Comparison of ENCODE assay signal across 10 cellular contexts in genomic region chr2:52934354-52934898, GRCh38.
DNase-seq lines count a peak whose midpoint lies in the region; ATAC-seq and TF ChIP-seq lines count a peak whose summit lies in the region.
"Had no signal": no experiment of that assay in that cellular context is flagged by ENCODE, and none has a peak within 500 bp of the region (broad histone marks: within the 10 kb centered on the region; RNA-seq: fewer than 3 reads in every experiment).

No MANE protein-coding gene starts in this region.

- intact Hi-C loops in left lung (cut with DNase I): no loop called here

- peaks cover 8% of the 10 kb centered on the region; the same call in 1 of the 2 replicates for H3K9me3 Mint-ChIP-seq in HFFc6
- H3K9me3 Mint-ChIP-seq in activated T-cell treated with anti-CD3 and anti-CD28 coated beads, Interleukin-2, amount 50 U/mL, for 24 hours: peaks cover 11% of the 10 kb centered on the region

- no peaks in the 10 kb centered on the region for H3K36me3 ChIP-seq in left lung

- H3K4me1 Mint-ChIP-seq in HFFc6 (ENCODE audit: low read depth): peaks cover 24% of the 10 kb centered on the region
- H3K4me1 Mint-ChIP-seq in activated T-cell treated with anti-CD3 and anti-CD28 coated beads, Interleukin-2, amount 50 U/mL, for 24 hours (ENCODE audit: low read depth): peaks cover 3% of the 10 kb centered on the region

- H3K4me3 Mint-ChIP-seq in HFFc6: no peak overlapping the region; the same call in 1 of the 2 replicates
- no peak overlapping the region for H3K4me3 Mint-ChIP-seq in activated T-cell treated with anti-CD3 and anti-CD28 coated beads, Interleukin-2, amount 50 U/mL, for 24 hours

- H3K27ac Mint-ChIP-seq in HFFc6: peak overlapping the region; percentile 24; the same call in 1 of the 2 replicates
- no peak overlapping the region for H3K27ac Mint-ChIP-seq in activated T-cell treated with anti-CD3 and anti-CD28 coated beads, Interleukin-2, amount 50 U/mL, for 24 hours

- H3K27ac ChIP-seq in left lung: no peak overlapping the region

- peak; percentile 4 for DNase-seq in GM13977 (ENCODE audit: low spot score)
- peak; percentile 20 for DNase-seq in HFFc6
- peak; percentile 1 for DNase-seq in MV-4-11 (lab: John Stamatoyannopoulos, UW)
- peak; percentile 73 for DNase-seq in iris pigment epithelial cell (ENCODE audit: low read depth)
- DNase-seq in DMS 273 treated with DMSO at 0.1 percent for 48 hours (lab: John Stamatoyannopoulos, UW): no peak
- DNase-seq in activated T-cell treated with anti-CD3 and anti-CD28 coated beads, Interleukin-2, amount 50 U/mL, for 24 hours: no peak
- DNase-seq in left lung: no peak
- DNase-seq: activated T-cell treated with anti-CD3 and anti-CD28 coated beads for 4 hours, NCI-H2227 treated with DMSO at 0.1 percent for 48 hours had no signal

- H3K36me3 Mint-ChIP-seq in HFFc6 (ENCODE audit: low read depth): no peaks in the 10 kb centered on the region; the same call in 1 of the 2 replicates
- H3K36me3 Mint-ChIP-seq in activated T-cell treated with anti-CD3 and anti-CD28 coated beads, Interleukin-2, amount 50 U/mL, for 24 hours (ENCODE audit: low read depth): no peaks in the 10 kb centered on the region

- H3K9me3 ChIP-seq in left lung: peaks cover 0 to 11% of the 10 kb centered on the region in 2 donors

- peaks cover 6% of the 10 kb centered on the region for H3K27me3 Mint-ChIP-seq in HFFc6 (ENCODE audit: insufficient read depth)
- H3K27me3 Mint-ChIP-seq in activated T-cell treated with anti-CD3 and anti-CD28 coated beads, Interleukin-2, amount 50 U/mL, for 24 hours: no peaks in the 10 kb centered on the region

- no peak for TF ChIP-seq CTCF in GM13977 (IDR thresholded peaks at IDR 0.05; ENCODE audit: extremely low read depth, insufficient read depth, missing control alignments)
- no peak for TF ChIP-seq CTCF in HFFc6 (IDR thresholded peaks at IDR 0.05)
- TF ChIP-seq CTCF in left lung (IDR thresholded peaks at IDR 0.05): no peak

- ATAC-seq in GM18519 (IDR thresholded peaks at IDR 0.05; ENCODE audit: low FRiP score, unreplicated experiment) (no peak), left lung (no peak)

- H3K4me1 ChIP-seq in left lung: no peaks in the 10 kb centered on the region

- in situ Hi-C loops in GM13977 (cut with MboI; ENCODE audit: low pct_unique_long_range_greater_than_20kb, low sequenced_read_pairs, unreplicated experiment): no loop called here

- no peaks in the 10 kb centered on the region for H3K27me3 ChIP-seq in left lung

- H3K4me3 ChIP-seq in left lung: no peak overlapping the region

Comparison
In these comparisons a context has a peak if more than half of its experiments do, and no peak if none do; other contexts are left out.
1. DNase-seq: peak in GM13977 (single experiment), HFFc6 (single experiment), MV-4-11 (single experiment) and iris pigment epithelial cell (single experiment); none in DMS 273 treated with DMSO at 0.1 percent for 48 hours (single experiment), activated T-cell treated with anti-CD3 and anti-CD28 coated beads, Interleukin-2, amount 50 U/mL, for 24 hours (single experiment) and left lung (0 of 2).